1 cellular context compared by ENCODE assay signal in the genomic region with DNA sequence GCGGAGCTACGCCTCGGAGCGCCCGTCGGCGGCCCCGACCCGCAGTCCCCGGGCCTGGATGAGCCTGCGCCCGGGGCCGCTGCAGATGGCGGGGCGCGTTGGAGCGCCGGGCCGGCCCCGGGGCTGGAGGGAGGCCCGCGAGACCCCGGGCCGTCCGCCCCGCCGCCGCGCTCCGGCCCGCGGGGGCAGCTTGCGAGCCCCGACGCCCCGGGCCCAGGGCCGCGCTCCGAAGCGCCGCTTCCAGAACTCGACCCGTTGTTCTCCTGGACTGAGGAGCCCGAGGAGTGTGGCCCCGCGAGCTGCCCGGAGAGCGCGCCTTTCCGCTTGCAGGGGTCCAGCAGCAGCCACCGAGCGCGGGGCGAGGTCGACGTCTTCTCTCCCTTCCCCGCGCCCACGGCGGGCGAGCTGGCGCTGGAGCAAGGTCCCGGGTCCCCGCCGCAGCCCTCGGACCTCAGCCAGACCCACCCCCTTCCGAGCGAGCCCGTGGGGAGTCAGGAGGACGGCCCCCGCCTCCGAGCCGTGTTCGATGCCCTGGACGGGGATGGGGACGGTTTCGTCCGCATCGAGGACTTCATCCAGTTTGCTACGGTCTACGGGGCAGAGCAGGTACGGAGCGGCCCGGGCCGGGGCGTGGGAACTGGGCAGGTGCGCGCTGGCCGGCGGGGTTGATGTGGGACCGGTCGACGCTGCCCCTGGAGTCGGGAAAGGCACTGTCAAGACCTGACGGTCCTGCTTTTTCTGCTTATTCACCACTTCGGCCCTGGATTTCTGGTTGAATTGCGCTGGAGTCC.
TF ChIP-seq lines count a peak whose summit lies in the region.

No MANE protein-coding gene starts in this region.

TF ChIP-seq in K562, 482 proteins besides CTCF, POLR2A, EP300 and RAD21 (continued from another document and continues in another):
- TF ChIP-seq, protein P1, sequence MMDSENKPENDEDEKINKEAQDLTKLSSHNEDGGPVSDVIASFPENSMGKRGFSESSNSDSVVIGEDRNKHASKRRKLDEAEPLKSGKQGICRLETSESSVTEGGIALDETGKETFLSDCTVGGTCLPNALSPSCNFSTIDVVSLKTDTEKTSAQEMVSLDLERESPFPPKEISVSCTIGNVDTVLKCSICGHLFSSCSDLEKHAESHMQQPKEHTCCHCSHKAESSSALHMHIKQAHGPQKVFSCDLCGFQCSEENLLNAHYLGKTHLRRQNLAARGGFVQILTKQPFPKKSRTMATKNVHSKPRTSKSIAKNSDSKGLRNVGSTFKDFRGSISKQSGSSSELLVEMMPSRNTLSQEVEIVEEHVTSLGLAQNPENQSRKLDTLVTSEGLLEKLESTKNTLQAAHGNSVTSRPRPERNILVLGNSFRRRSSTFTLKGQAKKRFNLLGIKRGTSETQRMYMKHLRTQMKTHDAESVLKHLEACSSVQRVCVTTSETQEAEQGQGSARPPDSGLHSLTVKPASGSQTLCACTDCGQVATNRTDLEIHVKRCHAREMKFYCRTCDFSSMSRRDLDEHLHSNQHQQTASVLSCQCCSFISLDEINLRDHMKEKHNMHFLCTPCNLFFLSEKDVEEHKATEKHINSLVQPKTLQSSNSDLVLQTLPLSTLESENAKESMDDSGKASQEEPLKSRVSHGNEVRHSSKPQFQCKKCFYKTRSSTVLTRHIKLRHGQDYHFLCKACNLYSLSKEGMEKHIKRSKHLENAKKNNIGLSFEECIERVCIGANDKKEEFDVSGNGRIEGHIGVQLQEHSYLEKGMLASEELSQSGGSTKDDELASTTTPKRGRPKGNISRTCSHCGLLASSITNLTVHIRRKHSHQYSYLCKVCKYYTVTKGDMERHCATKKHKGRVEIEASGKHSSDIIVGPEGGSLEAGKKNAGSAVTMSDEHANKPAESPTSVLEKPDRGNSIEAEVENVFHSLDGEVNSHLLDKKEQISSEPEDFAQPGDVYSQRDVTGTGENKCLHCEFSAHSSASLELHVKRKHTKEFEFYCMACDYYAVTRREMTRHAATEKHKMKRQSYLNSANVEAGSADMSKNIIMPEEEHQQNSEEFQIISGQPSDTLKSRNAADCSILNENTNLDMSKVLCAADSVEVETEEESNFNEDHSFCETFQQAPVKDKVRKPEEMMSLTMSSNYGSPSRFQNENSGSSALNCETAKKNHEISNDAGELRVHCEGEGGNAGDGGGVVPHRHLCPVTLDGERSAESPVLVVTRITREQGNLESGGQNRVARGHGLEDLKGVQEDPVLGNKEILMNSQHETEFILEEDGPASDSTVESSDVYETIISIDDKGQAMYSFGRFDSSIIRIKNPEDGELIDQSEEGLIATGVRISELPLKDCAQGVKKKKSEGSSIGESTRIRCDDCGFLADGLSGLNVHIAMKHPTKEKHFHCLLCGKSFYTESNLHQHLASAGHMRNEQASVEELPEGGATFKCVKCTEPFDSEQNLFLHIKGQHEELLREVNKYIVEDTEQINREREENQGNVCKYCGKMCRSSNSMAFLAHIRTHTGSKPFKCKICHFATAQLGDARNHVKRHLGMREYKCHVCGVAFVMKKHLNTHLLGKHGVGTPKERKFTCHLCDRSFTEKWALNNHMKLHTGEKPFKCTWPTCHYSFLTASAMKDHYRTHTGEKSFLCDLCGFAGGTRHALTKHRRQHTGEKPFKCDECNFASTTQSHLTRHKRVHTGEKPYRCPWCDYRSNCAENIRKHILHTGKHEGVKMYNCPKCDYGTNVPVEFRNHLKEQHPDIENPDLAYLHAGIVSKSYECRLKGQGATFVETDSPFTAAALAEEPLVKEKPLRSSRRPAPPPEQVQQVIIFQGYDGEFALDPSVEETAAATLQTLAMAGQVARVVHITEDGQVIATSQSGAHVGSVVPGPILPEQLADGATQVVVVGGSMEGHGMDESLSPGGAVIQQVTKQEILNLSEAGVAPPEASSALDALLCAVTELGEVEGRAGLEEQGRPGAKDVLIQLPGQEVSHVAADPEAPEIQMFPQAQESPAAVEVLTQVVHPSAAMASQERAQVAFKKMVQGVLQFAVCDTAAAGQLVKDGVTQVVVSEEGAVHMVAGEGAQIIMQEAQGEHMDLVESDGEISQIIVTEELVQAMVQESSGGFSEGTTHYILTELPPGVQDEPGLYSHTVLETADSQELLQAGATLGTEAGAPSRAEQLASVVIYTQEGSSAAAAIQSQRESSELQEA (IDR thresholded peaks at IDR 0.05; ENCODE audit: low read depth): no peak
- TF ChIP-seq RCOR1 (IDR thresholded peaks at IDR 0.05; ENCODE audit: borderline replicate concordance in 1 of 2, low read depth in 2 of 2, low read length in 2 of 2): no peak
- no peak for TF ChIP-seq HNRNPUL1 (IDR thresholded peaks at IDR 0.05; ENCODE audit: low read length)
- no peak for TF ChIP-seq ILK (tag; IDR thresholded peaks at IDR 0.05; ENCODE audit: borderline replicate concordance, low read depth)
- TF ChIP-seq CAMTA2 (CRISPR knock-in tag; conservative IDR thresholded peaks at IDR 0.05): no peak
- no peak for TF ChIP-seq BHLHE40 (IDR thresholded peaks at IDR 0.05; ENCODE audit: low read length)
- no peak for TF ChIP-seq TAL1 (IDR thresholded peaks at IDR 0.05)
- TF ChIP-seq CREB1 (IDR thresholded peaks at IDR 0.05): no peak
- peak; percentile 10; the same call in 1 of the 2 replicates for TF ChIP-seq CREB1 (CRISPR knock-in tag; IDR thresholded peaks at IDR 0.05)
- TF ChIP-seq MAZ (CRISPR knock-in tag; conservative IDR thresholded peaks at IDR 0.05 in 1 of 2, IDR thresholded peaks at IDR 0.05 in 1 of 2): no peak
- no peak for TF ChIP-seq RFX7 (CRISPR knock-in tag; IDR thresholded peaks at IDR 0.05)
- TF ChIP-seq, protein P2, sequence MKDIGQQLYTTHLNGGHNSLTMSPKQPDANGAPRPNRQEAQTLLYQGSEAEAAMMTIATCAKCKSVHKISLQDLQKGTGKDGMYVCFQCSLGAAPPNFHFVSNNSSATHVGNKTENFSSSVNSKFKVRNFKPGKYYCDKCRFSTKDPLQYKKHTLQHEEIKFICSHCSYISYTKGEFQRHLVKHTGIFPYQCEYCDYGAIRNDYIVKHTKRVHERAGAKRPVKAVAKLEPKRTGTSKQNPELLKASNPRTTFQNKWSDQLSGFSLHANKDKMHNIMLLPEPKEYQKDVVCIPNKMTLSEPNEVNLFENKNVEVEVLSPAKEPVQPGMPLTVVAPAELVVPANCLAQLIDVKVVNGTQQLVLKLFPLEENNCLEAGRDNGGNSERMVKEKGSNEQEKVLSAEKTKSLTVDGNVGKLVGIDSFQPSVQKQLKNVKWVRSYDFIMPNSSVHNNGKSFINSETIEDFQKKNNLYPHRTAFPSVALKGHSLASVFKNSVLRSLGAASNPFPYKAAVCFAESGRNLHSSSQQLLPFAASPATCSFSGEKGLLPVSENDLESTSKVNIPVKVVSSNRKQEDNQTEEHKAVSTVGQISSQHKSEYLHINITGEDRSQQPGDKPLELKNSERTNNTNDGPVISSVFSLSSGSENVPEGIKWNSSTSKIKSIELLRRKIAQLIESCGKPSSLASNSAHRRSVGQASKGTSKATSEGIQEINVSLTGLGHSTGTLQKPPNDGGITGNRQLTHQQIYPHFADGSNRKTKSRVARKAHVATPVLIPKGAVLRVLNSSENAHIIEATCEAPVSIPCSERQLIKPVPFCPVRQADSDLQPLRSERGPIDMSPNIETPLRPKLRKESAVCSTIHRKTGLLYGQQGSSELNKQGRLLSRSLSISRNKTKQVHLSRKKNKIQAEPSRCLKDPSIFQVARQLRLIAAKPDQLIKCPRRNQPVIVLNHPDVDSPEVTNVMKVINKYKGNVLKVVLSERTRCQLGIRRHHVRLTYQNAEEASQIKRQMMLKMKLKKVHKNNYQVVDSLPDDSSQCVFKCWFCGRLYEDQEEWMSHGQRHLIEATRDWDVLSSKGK (CRISPR knock-in tag; IDR thresholded peaks at IDR 0.05): no peak
- TF ChIP-seq STAT5B (CRISPR knock-in tag; IDR thresholded peaks at IDR 0.05): no peak
- TF ChIP-seq CC2D1A (IDR thresholded peaks at IDR 0.05): no peak
- TF ChIP-seq RNF2 (IDR thresholded peaks at IDR 0.05): no peak
- no peak for TF ChIP-seq YBX1 (IDR thresholded peaks at IDR 0.05)
- TF ChIP-seq KDM2B (CRISPR knock-in tag; IDR thresholded peaks at IDR 0.05): peak; percentile 28
- peak; percentile 40 for TF ChIP-seq KDM5B (IDR thresholded peaks at IDR 0.05; ENCODE audit: insufficient replicate concordance, low read depth, low read length)
- TF ChIP-seq, protein P3, sequence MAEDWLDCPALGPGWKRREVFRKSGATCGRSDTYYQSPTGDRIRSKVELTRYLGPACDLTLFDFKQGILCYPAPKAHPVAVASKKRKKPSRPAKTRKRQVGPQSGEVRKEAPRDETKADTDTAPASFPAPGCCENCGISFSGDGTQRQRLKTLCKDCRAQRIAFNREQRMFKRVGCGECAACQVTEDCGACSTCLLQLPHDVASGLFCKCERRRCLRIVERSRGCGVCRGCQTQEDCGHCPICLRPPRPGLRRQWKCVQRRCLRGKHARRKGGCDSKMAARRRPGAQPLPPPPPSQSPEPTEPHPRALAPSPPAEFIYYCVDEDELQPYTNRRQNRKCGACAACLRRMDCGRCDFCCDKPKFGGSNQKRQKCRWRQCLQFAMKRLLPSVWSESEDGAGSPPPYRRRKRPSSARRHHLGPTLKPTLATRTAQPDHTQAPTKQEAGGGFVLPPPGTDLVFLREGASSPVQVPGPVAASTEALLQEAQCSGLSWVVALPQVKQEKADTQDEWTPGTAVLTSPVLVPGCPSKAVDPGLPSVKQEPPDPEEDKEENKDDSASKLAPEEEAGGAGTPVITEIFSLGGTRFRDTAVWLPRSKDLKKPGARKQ (CRISPR knock-in tag; IDR thresholded peaks at IDR 0.05): no peak
- peak; percentile 68; the same call in 1 of the 2 replicates for TF ChIP-seq L3MBTL2 (IDR thresholded peaks at IDR 0.05)
- TF ChIP-seq, protein P4, sequence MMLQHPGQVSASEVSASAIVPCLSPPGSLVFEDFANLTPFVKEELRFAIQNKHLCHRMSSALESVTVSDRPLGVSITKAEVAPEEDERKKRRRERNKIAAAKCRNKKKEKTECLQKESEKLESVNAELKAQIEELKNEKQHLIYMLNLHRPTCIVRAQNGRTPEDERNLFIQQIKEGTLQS (IDR thresholded peaks at IDR 0.05): no peak
- TF ChIP-seq, protein P4 (CRISPR knock-in tag; conservative IDR thresholded peaks at IDR 0.05): no peak
- peak; percentile 21 for TF ChIP-seq SAP30 (IDR thresholded peaks at IDR 0.05; ENCODE audit: borderline replicate concordance, insufficient read depth, low read depth, low read length, poor library complexity, severe bottlenecking)
- TF ChIP-seq PTRF (tag; IDR thresholded peaks at IDR 0.05): no peak
- TF ChIP-seq NFE2 (IDR thresholded peaks at IDR 0.05; ENCODE audit: low read depth): no peak
- no peak for TF ChIP-seq BRD9 (IDR thresholded peaks at IDR 0.05; ENCODE audit: low read depth, partially characterized antibody)
- TF ChIP-seq, protein P5, sequence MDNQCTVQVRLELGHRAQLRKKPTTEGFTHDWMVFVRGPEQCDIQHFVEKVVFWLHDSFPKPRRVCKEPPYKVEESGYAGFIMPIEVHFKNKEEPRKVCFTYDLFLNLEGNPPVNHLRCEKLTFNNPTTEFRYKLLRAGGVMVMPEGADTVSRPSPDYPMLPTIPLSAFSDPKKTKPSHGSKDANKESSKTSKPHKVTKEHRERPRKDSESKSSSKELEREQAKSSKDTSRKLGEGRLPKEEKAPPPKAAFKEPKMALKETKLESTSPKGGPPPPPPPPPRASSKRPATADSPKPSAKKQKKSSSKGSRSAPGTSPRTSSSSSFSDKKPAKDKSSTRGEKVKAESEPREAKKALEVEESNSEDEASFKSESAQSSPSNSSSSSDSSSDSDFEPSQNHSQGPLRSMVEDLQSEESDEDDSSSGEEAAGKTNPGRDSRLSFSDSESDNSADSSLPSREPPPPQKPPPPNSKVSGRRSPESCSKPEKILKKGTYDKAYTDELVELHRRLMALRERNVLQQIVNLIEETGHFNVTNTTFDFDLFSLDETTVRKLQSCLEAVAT (IDR thresholded peaks at IDR 0.05): no peak
- no peak for TF ChIP-seq ZBED1 (IDR thresholded peaks at IDR 0.05)
- no peak for TF ChIP-seq SOX6 (IDR thresholded peaks at IDR 0.05)
- TF ChIP-seq YY1 (IDR thresholded peaks at IDR 0.05; ENCODE audit: borderline replicate concordance in 1 of 3, control insufficient read depth in 1 of 3, extremely low read depth in 1 of 3, insufficient read depth in 3 of 3, insufficient read length in 1 of 3, insufficient replicate concordance in 2 of 3, low read depth in 1 of 3, low read length in 2 of 3): peak in 1 of 3 experiments; percentile 3
- TF ChIP-seq, protein P6, sequence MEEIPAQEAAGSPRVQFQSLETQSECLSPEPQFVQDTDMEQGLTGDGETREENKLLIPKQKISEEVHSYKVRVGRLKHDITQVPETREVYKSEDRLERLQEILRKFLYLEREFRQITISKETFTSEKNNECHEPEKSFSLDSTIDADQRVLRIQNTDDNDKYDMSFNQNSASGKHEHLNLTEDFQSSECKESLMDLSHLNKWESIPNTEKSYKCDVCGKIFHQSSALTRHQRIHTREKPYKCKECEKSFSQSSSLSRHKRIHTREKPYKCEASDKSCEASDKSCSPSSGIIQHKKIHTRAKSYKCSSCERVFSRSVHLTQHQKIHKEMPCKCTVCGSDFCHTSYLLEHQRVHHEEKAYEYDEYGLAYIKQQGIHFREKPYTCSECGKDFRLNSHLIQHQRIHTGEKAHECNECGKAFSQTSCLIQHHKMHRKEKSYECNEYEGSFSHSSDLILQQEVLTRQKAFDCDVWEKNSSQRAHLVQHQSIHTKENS (CRISPR knock-in tag; IDR thresholded peaks at IDR 0.05): no peak
- TF ChIP-seq, protein P7, sequence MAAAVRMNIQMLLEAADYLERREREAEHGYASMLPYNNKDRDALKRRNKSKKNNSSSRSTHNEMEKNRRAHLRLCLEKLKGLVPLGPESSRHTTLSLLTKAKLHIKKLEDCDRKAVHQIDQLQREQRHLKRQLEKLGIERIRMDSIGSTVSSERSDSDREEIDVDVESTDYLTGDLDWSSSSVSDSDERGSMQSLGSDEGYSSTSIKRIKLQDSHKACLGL (CRISPR knock-in tag; IDR thresholded peaks at IDR 0.05; ENCODE audit: borderline replicate concordance, poor library complexity, severe bottlenecking): no peak
- TF ChIP-seq SMARCC2 (IDR thresholded peaks at IDR 0.05; ENCODE audit: low read depth): no peak
- TF ChIP-seq TBP (optimal IDR thresholded peaks at IDR 0.05; ENCODE audit: low read depth, low read length): no peak
- no peak for TF ChIP-seq HNRNPK (IDR thresholded peaks at IDR 0.05; ENCODE audit: low read depth, low read length, poor library complexity, severe bottlenecking)
- TF ChIP-seq, protein P8, sequence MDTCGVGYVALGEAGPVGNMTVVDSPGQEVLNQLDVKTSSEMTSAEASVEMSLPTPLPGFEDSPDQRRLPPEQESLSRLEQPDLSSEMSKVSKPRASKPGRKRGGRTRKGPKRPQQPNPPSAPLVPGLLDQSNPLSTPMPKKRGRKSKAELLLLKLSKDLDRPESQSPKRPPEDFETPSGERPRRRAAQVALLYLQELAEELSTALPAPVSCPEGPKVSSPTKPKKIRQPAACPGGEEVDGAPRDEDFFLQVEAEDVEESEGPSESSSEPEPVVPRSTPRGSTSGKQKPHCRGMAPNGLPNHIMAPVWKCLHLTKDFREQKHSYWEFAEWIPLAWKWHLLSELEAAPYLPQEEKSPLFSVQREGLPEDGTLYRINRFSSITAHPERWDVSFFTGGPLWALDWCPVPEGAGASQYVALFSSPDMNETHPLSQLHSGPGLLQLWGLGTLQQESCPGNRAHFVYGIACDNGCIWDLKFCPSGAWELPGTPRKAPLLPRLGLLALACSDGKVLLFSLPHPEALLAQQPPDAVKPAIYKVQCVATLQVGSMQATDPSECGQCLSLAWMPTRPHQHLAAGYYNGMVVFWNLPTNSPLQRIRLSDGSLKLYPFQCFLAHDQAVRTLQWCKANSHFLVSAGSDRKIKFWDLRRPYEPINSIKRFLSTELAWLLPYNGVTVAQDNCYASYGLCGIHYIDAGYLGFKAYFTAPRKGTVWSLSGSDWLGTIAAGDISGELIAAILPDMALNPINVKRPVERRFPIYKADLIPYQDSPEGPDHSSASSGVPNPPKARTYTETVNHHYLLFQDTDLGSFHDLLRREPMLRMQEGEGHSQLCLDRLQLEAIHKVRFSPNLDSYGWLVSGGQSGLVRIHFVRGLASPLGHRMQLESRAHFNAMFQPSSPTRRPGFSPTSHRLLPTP (IDR thresholded peaks at IDR 0.05; ENCODE audit: borderline replicate concordance, extremely low read depth, insufficient read length): no peak
